22 cellular contexts compared by ENCODE assay signal in the genomic region with DNA sequence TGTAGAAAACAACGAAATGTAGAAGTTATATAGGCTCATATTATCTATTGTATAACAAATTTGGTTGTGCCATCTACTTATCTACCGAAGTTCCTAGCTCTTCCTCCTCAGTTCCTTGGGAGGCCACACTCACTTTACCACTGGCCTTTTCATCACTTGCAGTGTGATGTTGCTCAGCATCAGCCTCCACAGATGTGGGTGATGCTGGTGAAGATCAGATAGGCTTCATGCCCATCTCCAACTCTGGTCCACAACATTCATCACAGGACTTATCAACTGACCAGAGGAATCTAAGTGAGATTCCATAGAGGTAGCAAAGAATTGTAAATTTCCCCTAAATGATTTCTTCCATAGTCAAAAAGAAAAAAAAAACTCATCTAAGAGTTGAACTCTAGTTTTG. TPM values are rescaled to one million over a fixed set of nuclear protein-coding genes. Genes with fewer than 3 reads are reported as not detected.
"Had no signal": no experiment of that assay in that cellular context is flagged by ENCODE, and none has a peak within 500 bp of the region (broad histone marks: within the 10 kb centered on the region; RNA-seq: fewer than 3 reads in every experiment).

No MANE protein-coding gene starts in this region.

- H3K36me3 ChIP-seq: esophagus squamous epithelium had no signal

- H3K27me3 Mint-ChIP-seq: naive thymus-derived CD4-positive, alpha-beta T cell had no signal

- H3K4me3 Mint-ChIP-seq: activated CD8-positive, alpha-beta T cell treated with anti-CD3 and anti-CD28 coated beads, Interleukin-2, amount 10 ng/mL, durations not matched to agents 7 days and 5 days; naive thymus-derived CD4-positive, alpha-beta T cell; T-helper 1 cell treated with Interleukin-12 subunit alpha and Interleukin-12 subunit beta and Interleukin-4 antibody, amounts not matched to agents 30 μg/mL and 1 μg/mL, for 36 hours had no signal

- H3K27me3 ChIP-seq: body of pancreas, esophagus squamous epithelium had no signal

- H3K27ac Mint-ChIP-seq: activated CD8-positive, alpha-beta T cell treated with anti-CD3 and anti-CD28 coated beads, Interleukin-2, amount 10 ng/mL, durations not matched to agents 7 days and 5 days; T-helper 1 cell treated with Interleukin-12 subunit alpha and Interleukin-12 subunit beta and Interleukin-4 antibody, amounts not matched to agents 30 μg/mL and 1 μg/mL, for 36 hours had no signal

- H3K4me3 ChIP-seq: body of pancreas, esophagus squamous epithelium, mucosa of descending colon, psoas muscle, skin epidermis, thoracic aorta had no signal

- DNase-seq: activated CD8-positive, alpha-beta T cell treated with anti-CD3 and anti-CD28 coated beads, Interleukin-2, amount 10 ng/mL, durations not matched to agents 7 days and 5 days; activated naive CD4-positive, alpha-beta T cell treated with anti-CD3 and anti-CD28 coated beads, Interleukin-2, amount 50 U/mL, for 16 hours; amygdala; body of pancreas; dermis blood vessel endothelial cell; effector memory CD4-positive, alpha-beta T cell; esophagus squamous epithelium; left cardiac atrium; mesenchymal stem cell; mucosa of descending colon; naive thymus-derived CD4-positive, alpha-beta T cell; psoas muscle; right cardiac atrium; stimulated activated CD4-positive, alpha-beta T cell treated with anti-CD3 and anti-CD28 coated beads, Interleukin-15, amount 100 ng/mL, for 24 hours; stimulated activated CD4-positive, alpha-beta T cell treated with anti-CD3 and anti-CD28 coated beads, Interleukin-4, amount 100 ng/mL, for 1 hour had no signal

- H3K9me3 ChIP-seq: body of pancreas, esophagus squamous epithelium, mucosa of descending colon, psoas muscle, thoracic aorta had no signal

- H3K27ac ChIP-seq: body of pancreas, esophagus squamous epithelium, psoas muscle, skin epidermis had no signal

- H3K4me1 ChIP-seq: body of pancreas, psoas muscle had no signal

- ATAC-seq: activated CD8-positive, alpha-beta T cell treated with anti-CD3 and anti-CD28 coated beads, Interleukin-2, amount 10 ng/mL, durations not matched to agents 7 days and 5 days; body of pancreas; mucosa of descending colon; naive thymus-derived CD4-positive, alpha-beta T cell; psoas muscle; right cardiac atrium had no signal

RNA-seq across cellular contexts. Expression of a gene that starts 47.4 kb away (rescaled TPM):
- total RNA-seq: activated CD8-positive, alpha-beta T cell treated with anti-CD3 and anti-CD28 coated beads, Interleukin-2, amount 10 ng/mL, durations not matched to agents 7 days and 5 days; body of pancreas; esophagus squamous epithelium; fibroblast of villous mesenchyme; glomerular endothelial cell; lower leg skin; naive thymus-derived CD4-positive, alpha-beta T cell; osteocyte; thoracic aorta had no signal
